19 cellular contexts compared by ENCODE assay signal in the genomic region with DNA sequence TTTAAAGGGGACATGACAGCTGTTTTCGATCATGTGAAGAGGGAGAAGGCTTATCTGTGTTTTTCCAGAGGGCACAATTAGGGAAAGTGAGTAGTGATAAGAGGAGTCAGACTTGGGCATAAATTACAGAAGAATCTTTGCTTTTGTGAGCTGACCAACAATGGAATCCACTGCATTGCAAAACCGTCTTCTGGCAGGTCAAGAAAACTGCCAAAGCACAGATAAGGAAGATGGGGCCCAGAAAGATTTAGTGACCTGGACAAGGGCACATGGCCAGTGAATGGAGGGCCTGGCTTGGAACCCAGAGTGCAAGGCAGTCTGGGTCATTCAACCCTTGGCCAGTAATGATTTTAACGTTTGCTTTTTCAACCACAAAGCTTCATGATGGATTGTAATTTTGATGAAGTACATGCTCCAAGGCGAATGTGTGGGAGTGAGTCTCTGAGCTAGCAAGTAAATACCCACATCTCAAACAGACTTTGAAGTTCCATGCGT.
DNase-seq lines count a peak whose midpoint lies in the region.
"Had no signal": no experiment of that assay in that cellular context is flagged by ENCODE, and none has a peak within 500 bp of the region (broad histone marks: within the 10 kb centered on the region; RNA-seq: fewer than 3 reads in every experiment).

No MANE protein-coding gene starts in this region.

- H3K27ac Mint-ChIP-seq in activated CD4-positive, alpha-beta T cell treated with anti-CD3 and anti-CD28 coated beads, Interleukin-2, amount 10 ng/mL, durations not matched to agents 24 days and 14 days = no peak overlapping the region

- H3K27me3 ChIP-seq in GM23248 (replicated peaks; ENCODE audit: insufficient read depth) = no peaks in the 10 kb centered on the region
- H3K27me3 ChIP-seq: hepatocyte, neutrophil had no signal

- H3K36me3 ChIP-seq in GM23248 (ENCODE audit: low read depth) = no peaks in the 10 kb centered on the region
- H3K36me3 ChIP-seq: neutrophil had no signal

- H3K9me3 ChIP-seq in GM23248 (ENCODE audit: low read depth) = no peaks in the 10 kb centered on the region
- H3K9me3 ChIP-seq: neutrophil had no signal

- peaks cover 4% of the 10 kb centered on the region for H3K9me3 Mint-ChIP-seq in activated CD4-positive, alpha-beta T cell treated with anti-CD3 and anti-CD28 coated beads, Interleukin-2, amount 10 ng/mL, durations not matched to agents 24 days and 14 days

- H2AFZ ChIP-seq in GM23248 = no peak overlapping the region
- H2AFZ ChIP-seq: hepatocyte had no signal

- 0 out of 2 replicates have a peak, but pooled peaks cover 19% of the 10 kb centered on the region for H3F3A ChIP-seq in GM23248 (ENCODE audit: insufficient read depth)

- DNase-seq in GM23248 (peak; percentile 19), amniotic epithelial cell (ENCODE audit: low read depth) (peak; percentile 75), left kidney (ENCODE audit: low read depth, low spot score) (peak; percentile 67), renal cortical epithelial cell (ENCODE audit: low read depth) (peak; percentile 15), iPS-NIHi11 (ENCODE audit: low spot score) (no peak), H4 (ENCODE audit: low spot score) (no peak), GOT3 (lab: John Stamatoyannopoulos, UW) (no peak)
- DNase-seq in activated CD4-positive, alpha-beta T cell treated with anti-CD3 and anti-CD28 coated beads, Interleukin-2, amount 10 ng/mL, durations not matched to agents 24 days and 14 days = no peak
- DNase-seq: activated CD4-positive, alpha-beta T cell treated with anti-CD3 and anti-CD28 coated beads for 48 hours; activated CD8-positive, alpha-beta memory T cell treated with anti-CD3 and anti-CD28 coated beads, Interleukin-2, amount 50 U/mL, for 48 hours; DND-41; effector memory CD4-positive, alpha-beta T cell; NCI-H1048; NCI-H2081; NCI-H510A treated with DMSO at 0.1 percent for 48 hours; SW 1271 had no signal

- H3K4me1 ChIP-seq in GM23248 (ENCODE audit: insufficient read depth) = peaks cover 16% of the 10 kb centered on the region

- in situ Hi-C loops in GM23248 (cut with MboI) = no loop called here

- H3K4me3 ChIP-seq in GM23248 = no peak overlapping the region
- H3K4me3 ChIP-seq: hepatocyte had no signal

- H3K4me1 Mint-ChIP-seq in activated CD4-positive, alpha-beta T cell treated with anti-CD3 and anti-CD28 coated beads, Interleukin-2, amount 10 ng/mL, durations not matched to agents 24 days and 14 days = peaks cover 6% of the 10 kb centered on the region

- H4K20me1 ChIP-seq in GM23248 (ENCODE audit: insufficient read depth) = no peaks in the 10 kb centered on the region

- no peaks in the 10 kb centered on the region for H3K27me3 Mint-ChIP-seq in activated CD4-positive, alpha-beta T cell treated with anti-CD3 and anti-CD28 coated beads, Interleukin-2, amount 10 ng/mL, durations not matched to agents 24 days and 14 days

- no peaks in the 10 kb centered on the region for H3K9me2 ChIP-seq in GM23248 (ENCODE audit: insufficient read depth)

- 27 to 29% methylated on average over 5 of the region's 5 CpGs for WGBS in GM23248 (ENCODE audit: low coverage in 1 of 2, low lambda C conversion rate in 2 of 2, missing lambda C conversion rate in 2 of 2), 2 experiments

- no peak overlapping the region for H3K4me3 Mint-ChIP-seq in activated CD4-positive, alpha-beta T cell treated with anti-CD3 and anti-CD28 coated beads, Interleukin-2, amount 10 ng/mL, durations not matched to agents 24 days and 14 days

- intact Hi-C loops in activated CD4-positive, alpha-beta T cell treated with anti-CD3 and anti-CD28 coated beads, Interleukin-2, amount 10 ng/mL, durations not matched to agents 24 days and 14 days (cut with micrococcal nuclease) = no loop called here

- H3K9ac ChIP-seq in GM23248 = no peak overlapping the region

- no peak overlapping the region for H3K4me2 ChIP-seq in GM23248 (ENCODE audit: unreplicated experiment)
- H3K4me2 ChIP-seq: hepatocyte had no signal

- H3K79me2 ChIP-seq in GM23248 (ENCODE audit: insufficient read depth) = no peaks in the 10 kb centered on the region
- H3K79me2 ChIP-seq: hepatocyte had no signal

- no peak overlapping the region for H3K27ac ChIP-seq in GM23248
- H3K27ac ChIP-seq: hepatocyte, neutrophil, RWPE1 had no signal

- no peaks in the 10 kb centered on the region for H3K36me3 Mint-ChIP-seq in activated CD4-positive, alpha-beta T cell treated with anti-CD3 and anti-CD28 coated beads, Interleukin-2, amount 10 ng/mL, durations not matched to agents 24 days and 14 days (ENCODE audit: low read depth)

Comparison
In these comparisons a context has a peak if more than half of its experiments do, and no peak if none do; other contexts are left out.
1. DNase-seq: peak in GM23248 (single experiment), amniotic epithelial cell (single experiment), left kidney (single experiment) and renal cortical epithelial cell (single experiment); none in iPS-NIHi11 (single experiment), H4 (single experiment), GOT3 (single experiment) and activated CD4-positive, alpha-beta T cell treated with anti-CD3 and anti-CD28 coated beads, Interleukin-2, amount 10 ng/mL, durations not matched to agents 24 days and 14 days (single experiment).